Comparison of ENCODE assay signal across 23 cellular contexts in genomic region chr4:168719725-168720124, GRCh38.
"Had no signal": no experiment of that assay in that cellular context is flagged by ENCODE, and none has a peak within 500 bp of the region (broad histone marks: within the 10 kb centered on the region; RNA-seq: fewer than 3 reads in every experiment).

No MANE protein-coding gene starts in this region.

- H3K27me3 ChIP-seq: SJSA1 had no signal

- H3K27ac Mint-ChIP-seq: IgD-negative memory B cell had no signal

- ATAC-seq: K562 had no signal

- H3K27ac ChIP-seq: KMS-11, SJSA1, SK-N-MC had no signal

- H3K36me3 Mint-ChIP-seq: IgD-negative memory B cell had no signal

- H3K4me3 Mint-ChIP-seq: IgD-negative memory B cell had no signal

- FAIRE-seq: K562, RCC 7860 had no signal

- DNase-seq: Kasumi-1, MM.1S, NCI-H1092 treated with DMSO at 0.1 percent for 48 hours, NCI-H1436, NCI-H187, NCI-H2029, NCI-H2081 treated with DMSO at 0.1 percent for 48 hours, NCI-H2171, NCI-H226, NCI-H446, NCI-H510A, NCI-H524 treated with DMSO at 0.1 percent for 48 hours, NCI-H69, NCI-H774, Right ventricle myocardium superior, RPMI8226, SIG-M5 had no signal

- H3K9me3 ChIP-seq: SJSA1 had no signal

- H3K4me3 ChIP-seq: K562, SJSA1, SK-N-MC had no signal
